ENCODE assay signal across 1 cellular context in genomic region chr15:65329298-65329990, GRCh38.
TF ChIP-seq lines count a peak whose summit lies in the region.

No MANE protein-coding gene starts in this region.

TF ChIP-seq in HepG2, 621 proteins besides CTCF, POLR2A, EP300 and RAD21:
- TF ChIP-seq AGO2 (optimal IDR thresholded peaks at IDR 0.05; ENCODE audit: low read depth, low read length), result peak; percentile 56
- no peak for TF ChIP-seq CREBL2 (CRISPR knock-in tag; IDR thresholded peaks at IDR 0.05; ENCODE audit: borderline replicate concordance)
TF ChIP-seq in HepG2: peak in this region for 1.
